Comparison of ENCODE assay signal across 25 cellular contexts in the genomic region with DNA sequence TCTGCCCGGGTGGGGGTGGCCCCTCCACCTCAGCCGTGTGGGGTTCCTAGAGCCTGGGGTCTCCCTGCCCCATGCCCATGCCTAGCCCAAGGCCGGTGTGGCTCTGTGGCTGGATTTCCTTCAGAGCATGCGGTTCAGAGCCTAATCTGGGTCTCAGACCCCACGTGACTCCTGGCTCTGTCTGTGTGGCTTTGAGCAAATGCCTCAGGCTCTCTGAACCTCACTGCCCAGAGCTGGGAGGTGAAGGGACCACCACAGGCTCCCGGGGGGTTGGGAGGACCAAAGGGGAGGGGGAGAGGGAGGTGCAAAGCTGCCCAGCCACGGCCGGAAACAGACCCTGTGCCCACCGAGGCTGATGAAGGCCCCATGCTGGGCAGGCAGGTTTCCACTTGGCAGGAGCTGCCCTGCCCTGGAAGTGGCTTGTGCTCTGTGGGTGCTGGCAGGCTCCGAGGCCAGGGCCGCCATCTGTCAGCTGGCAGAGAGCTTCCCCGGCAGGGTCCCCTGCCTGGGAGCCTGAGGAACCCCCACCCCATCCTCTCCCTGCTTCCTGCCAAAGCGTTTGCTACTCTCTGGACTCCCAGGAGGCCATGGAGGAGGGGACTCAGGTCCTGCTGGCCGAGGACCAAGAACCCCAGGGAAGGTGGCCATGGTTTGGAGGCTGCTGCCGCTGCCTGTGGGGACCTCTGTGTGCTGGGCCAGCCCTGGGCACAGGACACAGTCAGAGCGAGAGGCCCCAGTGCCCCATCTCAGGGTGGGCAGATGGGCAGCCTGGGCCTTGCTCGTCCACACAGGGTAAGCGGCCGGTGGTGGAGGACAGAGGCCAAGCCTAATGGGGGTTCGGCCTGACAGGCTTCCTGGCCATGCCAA. TPM values are rescaled to one million over a fixed set of nuclear protein-coding genes. Genes with fewer than 3 reads are reported as not detected.
DNase-seq lines count a peak whose midpoint lies in the region; ATAC-seq and TF ChIP-seq lines count a peak whose summit lies in the region.
"Had no signal": no experiment of that assay in that cellular context is flagged by ENCODE, and none has a peak within 500 bp of the region (broad histone marks: within the 10 kb centered on the region; RNA-seq: fewer than 3 reads in every experiment).

No MANE protein-coding gene starts in this region.

- H4K20me1 ChIP-seq in osteoblast (ENCODE audit: insufficient read depth, low read length) = no peaks in the 10 kb centered on the region

- peak overlapping the region; percentile 76 for H2AFZ ChIP-seq in osteoblast (ENCODE audit: low read length)

- DNase-seq in DMS 273 (lab: John Stamatoyannopoulos, UW; ENCODE audit: unreplicated experiment) = peak; percentile 92
- DNase-seq in NCI-H1092 (lab: John Stamatoyannopoulos, UW) = peak; percentile 71
- DNase-seq in RPMI7951 (ENCODE audit: low read depth) = peak; percentile 74
- peak; percentile 89 for DNase-seq in osteoblast (ENCODE audit: insufficient read length, low spot score, missing footprints)
- no peak for DNase-seq in activated CD8-positive, alpha-beta memory T cell treated with anti-CD3 and anti-CD28 coated beads, Interleukin-2, amount 50 U/mL, for 4 hours
- no peak for DNase-seq in HCEC 1CT
- DNase-seq in SKM-1 treated with dmso at 0.1 percent for 144 hours (lab: John Stamatoyannopoulos, UW; ENCODE audit: unreplicated experiment) = no peak
- DNase-seq: activated CD4-positive, alpha-beta T cell treated with anti-CD3 and anti-CD28 coated beads, Interleukin-2, amount 10 ng/mL, durations not matched to agents 24 days and 14 days; activated naive CD8-positive, alpha-beta T cell treated with anti-CD3 and anti-CD28 coated beads for 36 hours; H7; heart right ventricle; Karpas-422; natural killer cell; NCI-H1105 treated with DMSO at 0.1 percent for 48 hours; NCI-H748 treated with DMSO at 0.1 percent for 48 hours; ovary; SJCRH30; T-helper 17 cell had no signal

- H3K9me3 ChIP-seq in osteoblast (ENCODE audit: low read depth, low read length) = no peaks in the 10 kb centered on the region
- H3K9me3 ChIP-seq: heart right ventricle, ovary, SJCRH30 had no signal

- H3K4me3 ChIP-seq in osteoblast (ENCODE audit: insufficient read depth, low read length) = no peak overlapping the region
- H3K4me3 ChIP-seq: heart right ventricle, ovary, SJCRH30 had no signal

- H3K27ac ChIP-seq in osteoblast (ENCODE audit: low read depth, low read length) = no peak overlapping the region
- H3K27ac ChIP-seq: heart right ventricle, ovary, VCaP had no signal

- no peaks in the 10 kb centered on the region for H3K36me3 ChIP-seq in osteoblast (ENCODE audit: insufficient read depth, low read length)
- H3K36me3 ChIP-seq: heart right ventricle, ovary had no signal

- H3K27me3 ChIP-seq in osteoblast (ENCODE audit: insufficient read depth, low read length) = peaks cover 5% of the 10 kb centered on the region
- H3K27me3 ChIP-seq: SJCRH30 had no signal

- peaks cover 11% of the 10 kb centered on the region for H3K4me1 ChIP-seq in osteoblast (ENCODE audit: insufficient read depth, low read length)

- ATAC-seq in HG02852 (IDR thresholded peaks at IDR 0.05; ENCODE audit: unreplicated experiment) = no peak
- ATAC-seq: heart right ventricle, natural killer cell, right cardiac atrium, T-helper 17 cell had no signal

- no peak for TF ChIP-seq CTCF in osteoblast (IDR thresholded peaks at IDR 0.05; ENCODE audit: extremely low read depth, low read depth, low read length)

- H3K4me2 ChIP-seq in osteoblast (ENCODE audit: insufficient read depth, low read length) = peak overlapping the region; percentile 4

- H3K79me2 ChIP-seq in osteoblast (ENCODE audit: insufficient read depth, low read length) = no peaks in the 10 kb centered on the region

RNA-seq across cellular contexts. Expression of gene CDH15, which starts 4.0 kb away (rescaled TPM):
- total RNA-seq in RPMI7951 (2014; rRNA removed; shearing (Covaris generic)) = 0.36 and 0.59 TPM in 2 replicates
- total RNA-seq in osteoblast = 1.5 and 2.2 TPM in 2 replicates
- total RNA-seq: activated CD4-positive, alpha-beta T cell treated with anti-CD3 and anti-CD28 coated beads, Interleukin-2, amount 10 ng/mL, durations not matched to agents 24 days and 14 days; activated naive CD8-positive, alpha-beta T cell treated with anti-CD3 and anti-CD28 coated beads for 36 hours; HT-29; mesenteric fat pad; subcutaneous adipose tissue had no signal

RNA-seq across cellular contexts. Expression of gene SLC22A31, which starts 24.8 kb away (rescaled TPM):
- 0.12 TPM in 1 of 2 replicates, not detected in the other for total RNA-seq in RPMI7951 (2014; rRNA removed; shearing (Covaris generic))
- total RNA-seq in osteoblast = not detected in 2 replicates
- total RNA-seq: activated naive CD8-positive, alpha-beta T cell treated with anti-CD3 and anti-CD28 coated beads for 36 hours; HT-29; SJCRH30; subcutaneous adipose tissue; urinary bladder had no signal

RNA-seq across cellular contexts. Expression of gene ZNF778, which starts 42.0 kb away (rescaled TPM):
- total RNA-seq in RPMI7951 (2014; rRNA removed; shearing (Covaris generic)) = 8.1 and 9.9 TPM in 2 replicates
- total RNA-seq in osteoblast = 6.2 and 8.7 TPM in 2 replicates

Comparison
In these comparisons a context has a peak if more than half of its experiments do, and no peak if none do; other contexts are left out.
1. DNase-seq: peak in DMS 273 (single experiment), NCI-H1092 (single experiment), RPMI7951 (single experiment) and osteoblast (single experiment); none in activated CD8-positive, alpha-beta memory T cell treated with anti-CD3 and anti-CD28 coated beads, Interleukin-2, amount 50 U/mL, for 4 hours (single experiment), HCEC 1CT (single experiment) and SKM-1 treated with dmso at 0.1 percent for 144 hours (single experiment).